Comparison of ENCODE assay signal across 22 cellular contexts in genomic region chr2:109312902-109313301, GRCh38.
DNase-seq lines count a peak whose midpoint lies in the region; ATAC-seq and TF ChIP-seq lines count a peak whose summit lies in the region.
"Had no signal": no experiment of that assay in that cellular context is flagged by ENCODE, and none has a peak within 500 bp of the region (broad histone marks: within the 10 kb centered on the region; RNA-seq: fewer than 3 reads in every experiment).

No MANE protein-coding gene starts in this region.

- DNase-seq in NCI-H1092 treated with DMSO at 0.1 percent for 48 hours (lab: John Stamatoyannopoulos, UW), result peak; percentile 2
- DNase-seq in NCI-H1092 (lab: John Stamatoyannopoulos, UW), result no peak
- DNase-seq in AG20443 (ENCODE audit: low spot score), result peak; percentile 5
- DNase-seq in PC-3, result no peak
- DNase-seq in epithelial cell of esophagus (ENCODE audit: low read depth), result peak; percentile 15
- no peak for DNase-seq in SIG-M5 (lab: John Stamatoyannopoulos, UW)
- DNase-seq in CD8-positive, alpha-beta memory T cell, result no peak
- DNase-seq: ACHN; Calu3; CD4-positive, alpha-beta memory T cell; GDM1; NCI-H1105; NCI-H146; NCI-H2081; NCI-H226; NCI-H510A treated with DMSO at 0.1 percent for 48 hours; NCI-H774; SHP77 had no signal

- TF ChIP-seq CTCF in PC-3 (conservative IDR thresholded peaks at IDR 0.05; ENCODE audit: low read depth, low read length) (no peak), epithelial cell of esophagus (IDR thresholded peaks at IDR 0.05; ENCODE audit: insufficient read depth, low read depth, low read length, missing control alignments) (peak; percentile 38)

- H3K4me3 ChIP-seq in PC-3 (ENCODE audit: low read length) (no peak overlapping the region), epithelial cell of esophagus (ENCODE audit: low read length) (no peak overlapping the region)
- no peak overlapping the region for H3K4me3 ChIP-seq in CD8-positive, alpha-beta memory T cell (ENCODE audit: low read length)
- H3K4me3 ChIP-seq: BLaER1 treated with 17β-estradiol and CSF1 and Interleukin-3, amounts not matched to agents 10 nM and 100 nM; SK-N-MC had no signal

- H3K27me3 Mint-ChIP-seq in CD8-positive, alpha-beta memory T cell, result peaks cover 3 to 33% of the 10 kb centered on the region in 2 donors

- no peaks in the 10 kb centered on the region for H3K9me3 Mint-ChIP-seq in CD8-positive, alpha-beta memory T cell
- H3K9me3 Mint-ChIP-seq: CD4-positive, alpha-beta memory T cell had no signal

- peaks cover 10% of the 10 kb centered on the region; the same call in 1 of the 2 replicates for H3K79me2 ChIP-seq in PC-3 (ENCODE audit: low read length)

- CTCF ChIA-PET in PC-3 (lab: Charles Lee), result interaction anchor here (0.5 kb wide), 1 partner anchor 55 kb away, joined by 3 read pairs; no protein-coding TSS in a partner anchor
- CTCF ChIA-PET in CD8-positive, alpha-beta memory T cell (lab: Charles Lee), result no interaction called here

- H3K4me3 Mint-ChIP-seq in CD8-positive, alpha-beta memory T cell, result no peak overlapping the region
- H3K4me3 Mint-ChIP-seq: CD4-positive, alpha-beta memory T cell had no signal

- no peaks in the 10 kb centered on the region for H3K36me3 ChIP-seq in PC-3 (ENCODE audit: low read depth, low read length)
- no peaks in the 10 kb centered on the region for H3K36me3 ChIP-seq in CD8-positive, alpha-beta memory T cell (ENCODE audit: insufficient read depth, low read length)
- H3K36me3 ChIP-seq: BLaER1 treated with 17β-estradiol and CSF1 and Interleukin-3, amounts not matched to agents 10 nM and 100 nM had no signal

- intact Hi-C loops in PC-3 (cut with micrococcal nuclease), result no loop called here

- H3K9me3 ChIP-seq in PC-3 (ENCODE audit: low read length), result no peaks in the 10 kb centered on the region
- no peaks in the 10 kb centered on the region for H3K9me3 ChIP-seq in CD8-positive, alpha-beta memory T cell (ENCODE audit: low read length)

- no peaks in the 10 kb centered on the region for H3K27me3 ChIP-seq in PC-3 (ENCODE audit: low read length)
- no peaks in the 10 kb centered on the region for H3K27me3 ChIP-seq in CD8-positive, alpha-beta memory T cell (ENCODE audit: insufficient read depth, low read length, poor library complexity, severe bottlenecking)
- H3K27me3 ChIP-seq: BLaER1 treated with 17β-estradiol and CSF1 and Interleukin-3, amounts not matched to agents 10 nM and 100 nM had no signal

- H3K4me1 Mint-ChIP-seq in CD8-positive, alpha-beta memory T cell, result no peaks in the 10 kb centered on the region
- H3K4me1 Mint-ChIP-seq: CD4-positive, alpha-beta memory T cell had no signal

- no peaks in the 10 kb centered on the region for H3F3A ChIP-seq in PC-3 (ENCODE audit: low read length, unreplicated experiment)

- ATAC-seq in PC-3 (0 out of 2 replicates have a peak, but pooled peaks have one; percentile 24), HG02642 (IDR thresholded peaks at IDR 0.05; ENCODE audit: poor library complexity, unreplicated experiment) (no peak)

- H2AFZ ChIP-seq in PC-3 (ENCODE audit: low read length), result no peak overlapping the region

- H3K27ac ChIP-seq in PC-3 (ENCODE audit: low read length), result no peak overlapping the region
- H3K27ac ChIP-seq in CD8-positive, alpha-beta memory T cell (ENCODE audit: low read depth, low read length), result no peak overlapping the region
- H3K27ac ChIP-seq: 22Rv1; BLaER1 treated with 17β-estradiol and CSF1 and Interleukin-3, amounts not matched to agents 10 nM and 100 nM; SK-N-MC had no signal

- no peak overlapping the region for H3K27ac Mint-ChIP-seq in CD8-positive, alpha-beta memory T cell

- no peak overlapping the region for H3K4me2 ChIP-seq in PC-3 (ENCODE audit: low read length)

- H4K20me1 ChIP-seq in PC-3 (ENCODE audit: low read length), result no peaks in the 10 kb centered on the region

- BruUV-seq in PC-3 (replicated peaks; lab: Mats Ljungman, UMichigan), result no TSS peak

- no peak overlapping the region for H3K9ac ChIP-seq in PC-3 (ENCODE audit: low read length)
- H3K9ac ChIP-seq: BLaER1 treated with 17β-estradiol and CSF1 and Interleukin-3, amounts not matched to agents 10 nM and 100 nM had no signal

- POLR2A ChIA-PET in PC-3 (lab: Charles Lee; ENCODE audit: unreplicated experiment), result no interaction called here
- POLR2A ChIA-PET in CD8-positive, alpha-beta memory T cell (lab: Charles Lee), result no interaction called here

- no peaks in the 10 kb centered on the region for H3K4me1 ChIP-seq in PC-3 (ENCODE audit: insufficient read depth, low read length)
- H3K4me1 ChIP-seq in CD8-positive, alpha-beta memory T cell (ENCODE audit: insufficient read depth, low read length), result no peaks in the 10 kb centered on the region

- no peaks in the 10 kb centered on the region for H3K36me3 Mint-ChIP-seq in CD8-positive, alpha-beta memory T cell
- H3K36me3 Mint-ChIP-seq: CD4-positive, alpha-beta memory T cell had no signal

- H3K9me2 ChIP-seq in PC-3 (replicated peaks; ENCODE audit: low read length), result no peaks in the 10 kb centered on the region

Comparison
In these comparisons a context has a peak if more than half of its experiments do, and no peak if none do; other contexts are left out.
1. DNase-seq: peak in NCI-H1092 treated with DMSO at 0.1 percent for 48 hours (single experiment), AG20443 (single experiment) and epithelial cell of esophagus (single experiment); none in NCI-H1092 (single experiment), PC-3 (single experiment), SIG-M5 (single experiment) and CD8-positive, alpha-beta memory T cell (0 of 5).